Comparison of ENCODE assay signal across 16 cellular contexts in genomic region chr1:58909162-58909560, GRCh38.
DNase-seq lines count a peak whose midpoint lies in the region; ATAC-seq and TF ChIP-seq lines count a peak whose summit lies in the region.
"Had no signal": no experiment of that assay in that cellular context is flagged by ENCODE, and none has a peak within 500 bp of the region (broad histone marks: within the 10 kb centered on the region; RNA-seq: fewer than 3 reads in every experiment).

No MANE protein-coding gene starts in this region.

- no TSS peak for BruUV-seq in A673 (replicated peaks; lab: Mats Ljungman, UMichigan)

- no peak overlapping the region for H3K4me3 ChIP-seq in A673 (ENCODE audit: low read depth, low read length, poor library complexity, severe bottlenecking)
- no peak overlapping the region for H3K4me3 ChIP-seq in naive thymus-derived CD4-positive, alpha-beta T cell (ENCODE audit: low read length)

- H3K4me3 Mint-ChIP-seq in naive thymus-derived CD4-positive, alpha-beta T cell, result no peak overlapping the region
- H3K4me3 Mint-ChIP-seq: immature natural killer cell; stimulated activated naive CD8-positive, alpha-beta T cell treated with anti-CD3 and anti-CD28 coated beads, Interleukin-15, amount 100 ng/mL, for 72 hours; T-helper 17 cell had no signal

- ATAC-seq in omental fat pad (ENCODE audit: low FRiP score), result peak; percentile 41
- no peak for ATAC-seq in naive thymus-derived CD4-positive, alpha-beta T cell
- ATAC-seq: esophagus mucosa; stimulated activated naive CD8-positive, alpha-beta T cell treated with anti-CD3 and anti-CD28 coated beads, Interleukin-15, amount 100 ng/mL, for 72 hours; T-helper 17 cell had no signal

- TF ChIP-seq CTCF in omental fat pad (IDR thresholded peaks at IDR 0.05), result no peak
- TF ChIP-seq CTCF in A673 (conservative IDR thresholded peaks at IDR 0.05; ENCODE audit: low read depth, low read length), result no peak

- H3K27me3 Mint-ChIP-seq in naive thymus-derived CD4-positive, alpha-beta T cell, result peaks cover 0 to 12% (median 4%) of the 10 kb centered on the region in 5 donors
- H3K27me3 Mint-ChIP-seq: T-helper 17 cell had no signal

- no peak overlapping the region for H3K27ac ChIP-seq in A673 (ENCODE audit: low read depth, low read length, poor library complexity, severe bottlenecking)
- H3K27ac ChIP-seq in naive thymus-derived CD4-positive, alpha-beta T cell (ENCODE audit: low read depth, low read length), result no peak overlapping the region

- peaks cover 2 to 17% (median 8%) of the 10 kb centered on the region in 7 donors for H3K4me1 Mint-ChIP-seq in naive thymus-derived CD4-positive, alpha-beta T cell

- intact Hi-C loops in A673 (cut with micrococcal nuclease; ENCODE audit: unreplicated experiment), result no loop called here
- intact Hi-C loops in naive thymus-derived CD4-positive, alpha-beta T cell (cut with micrococcal nuclease), result loop anchor here in 1 of 2 donors (5.0 kb wide), 1 partner anchor 398 kb away; no protein-coding TSS in a partner anchor

- peak; percentile 83 for DNase-seq in EL
- peak; percentile 39 for DNase-seq in NCI-H226
- peak; percentile 26 for DNase-seq in dedifferentiated amniotic fluid mesenchymal stem cell (ENCODE audit: extremely low spot score)
- no peak for DNase-seq in omental fat pad (ENCODE audit: low spot score)
- no peak for DNase-seq in A673 (ENCODE audit: low spot score)
- DNase-seq in RPMI8226, result no peak
- DNase-seq in NAMALWA (ENCODE audit: low spot score), result no peak
- DNase-seq in naive thymus-derived CD4-positive, alpha-beta T cell, result no peak
- DNase-seq: activated CD4-positive, alpha-beta T cell treated with anti-CD3 and anti-CD28 coated beads for 48 hours; caudate nucleus; immature natural killer cell; NCI-H2171; stimulated activated naive CD8-positive, alpha-beta T cell treated with anti-CD3 and anti-CD28 coated beads, Interleukin-15, amount 100 ng/mL, for 72 hours; T-helper 17 cell had no signal

- H3K27ac Mint-ChIP-seq in naive thymus-derived CD4-positive, alpha-beta T cell, result no peak overlapping the region
- H3K27ac Mint-ChIP-seq: immature natural killer cell, T-helper 17 cell had no signal

- peaks cover 0 to 12% (median 7%) of the 10 kb centered on the region in 11 donors for H3K9me3 Mint-ChIP-seq in naive thymus-derived CD4-positive, alpha-beta T cell

- H3K36me3 Mint-ChIP-seq in naive thymus-derived CD4-positive, alpha-beta T cell, result peaks cover 0 to 13% (median 0%) of the 10 kb centered on the region in 5 donors
- H3K36me3 Mint-ChIP-seq: CD14-positive monocyte had no signal

- H3K4me1 ChIP-seq in A673 (ENCODE audit: insufficient read depth, low read length, poor library complexity, severe bottlenecking), result no peaks in the 10 kb centered on the region
- peaks cover 0 to 2% of the 10 kb centered on the region in 2 donors for H3K4me1 ChIP-seq in naive thymus-derived CD4-positive, alpha-beta T cell (ENCODE audit: control insufficient read depth in 2 of 2, insufficient read depth in 2 of 2, low read length in 2 of 2)

- no peaks in the 10 kb centered on the region for H3K27me3 ChIP-seq in A673 (replicated peaks; ENCODE audit: insufficient read depth, low read depth, low read length, poor library complexity)
- H3K27me3 ChIP-seq in naive thymus-derived CD4-positive, alpha-beta T cell (ENCODE audit: control insufficient read depth in 2 of 2, insufficient read depth in 2 of 2, low read length in 2 of 2), result no peaks in the 10 kb centered on the region

- POLR2A ChIA-PET in A673 (lab: Charles Lee; ENCODE audit: low non-redundant PET), result no interaction called here
- POLR2A ChIA-PET in naive thymus-derived CD4-positive, alpha-beta T cell (lab: Charles Lee), result no interaction called here

- H3K9me3 ChIP-seq in A673 (ENCODE audit: low read depth, low read length, poor library complexity, severe bottlenecking), result no peaks in the 10 kb centered on the region
- H3K9me3 ChIP-seq in naive thymus-derived CD4-positive, alpha-beta T cell (ENCODE audit: control insufficient read depth in 2 of 3, low read length in 3 of 3), result no peaks in the 10 kb centered on the region

- H3K36me3 ChIP-seq in A673 (ENCODE audit: insufficient read depth, low read length, poor library complexity, severe bottlenecking), result no peaks in the 10 kb centered on the region
- H3K36me3 ChIP-seq in naive thymus-derived CD4-positive, alpha-beta T cell (ENCODE audit: control insufficient read depth in 2 of 3, insufficient read depth in 3 of 3, low read length in 3 of 3), result no peaks in the 10 kb centered on the region

- CTCF ChIA-PET in A673 (lab: Charles Lee), result no interaction called here
- CTCF ChIA-PET in naive thymus-derived CD4-positive, alpha-beta T cell (lab: Charles Lee), result interaction anchor here (0.7 kb wide), 1 partner anchor 204 kb away, joined by 7 read pairs; no protein-coding TSS in a partner anchor

Comparison
In these comparisons a context has a peak if more than half of its experiments do, and no peak if none do; other contexts are left out.
1. DNase-seq: peak in EL (single experiment), NCI-H226 (single experiment) and dedifferentiated amniotic fluid mesenchymal stem cell (single experiment); none in omental fat pad (single experiment), A673 (single experiment), RPMI8226 (single experiment), NAMALWA (single experiment) and naive thymus-derived CD4-positive, alpha-beta T cell (0 of 9).